ENCODE assay signal across 9 cellular contexts in genomic region chr3:39147711-39148115, GRCh38. TPM values are rescaled to one million over a fixed set of nuclear protein-coding genes. Genes with fewer than 3 reads are reported as not detected.
DNase-seq lines count a peak whose midpoint lies in the region; ATAC-seq and TF ChIP-seq lines count a peak whose summit lies in the region.
"Had no signal": no experiment of that assay in that cellular context is flagged by ENCODE, and none has a peak within 500 bp of the region (broad histone marks: within the 10 kb centered on the region; RNA-seq: fewer than 3 reads in every experiment).

No MANE protein-coding gene starts in this region.

- peaks cover 72% of the 10 kb centered on the region for H3K4me1 Mint-ChIP-seq in neural progenitor cell

- H3K9ac ChIP-seq in SU-DHL-6 (ENCODE audit: low read length) (no peak overlapping the region; the same call in 1 of the 2 replicates), neural progenitor cell (no peak overlapping the region)

- H3K4me2 ChIP-seq in SU-DHL-6 (ENCODE audit: low read depth, low read length, poor library complexity, severe bottlenecking) (peak overlapping the region; percentile 32), neural progenitor cell (no peak overlapping the region)

- TF ChIP-seq CTCF in SU-DHL-6 (IDR thresholded peaks at IDR 0.05; ENCODE audit: insufficient read depth, low read length, poor library complexity, severe bottlenecking) (no peak), neural progenitor cell (IDR thresholded peaks at IDR 0.05) (no peak)

- H2AFZ ChIP-seq in SU-DHL-6 (ENCODE audit: low read depth, low read length, severe bottlenecking): no peak overlapping the region
- H2AFZ ChIP-seq in neural progenitor cell (replicated peaks): no peak overlapping the region

- no peak overlapping the region for H3K4me3 ChIP-seq in SU-DHL-6 (ENCODE audit: insufficient read depth, low read length, poor library complexity, severe bottlenecking)
- H3K4me3 ChIP-seq in effector memory CD4-positive, alpha-beta T cell (ENCODE audit: insufficient read depth, low read depth, low read length, poor library complexity, severe bottlenecking): peak overlapping the region; percentile 36
- H3K4me3 ChIP-seq in neural progenitor cell: no peak overlapping the region

- peaks cover 14% of the 10 kb centered on the region for H3K27me3 Mint-ChIP-seq in neural progenitor cell (ENCODE audit: insufficient read depth, low read depth)

- ATAC-seq in HG02885 (IDR thresholded peaks at IDR 0.05; ENCODE audit: poor library complexity, unreplicated experiment): peak; percentile 28

- H3K9me3 Mint-ChIP-seq in neural progenitor cell: no peaks in the 10 kb centered on the region

- peak overlapping the region; percentile 8; the same call in 1 of the 2 replicates for H3K27ac ChIP-seq in SU-DHL-6 (ENCODE audit: low read depth, low read length)
- peak overlapping the region; percentile 74 for H3K27ac ChIP-seq in effector memory CD4-positive, alpha-beta T cell (ENCODE audit: insufficient read depth, low read length, poor library complexity, severe bottlenecking)
- H3K27ac ChIP-seq in neural progenitor cell: no peak overlapping the region

- H3K79me2 ChIP-seq in SU-DHL-6 (ENCODE audit: insufficient read depth, low read length) (no peaks in the 10 kb centered on the region; the same call in 1 of the 2 replicates), neural progenitor cell (ENCODE audit: low read depth) (peaks cover 23% of the 10 kb centered on the region)

- H3K4me1 ChIP-seq in effector memory CD4-positive, alpha-beta T cell (ENCODE audit: control insufficient read depth, insufficient read depth, low read length, poor library complexity, severe bottlenecking): peaks cover 65% of the 10 kb centered on the region
- peaks cover 23% of the 10 kb centered on the region for H3K4me1 ChIP-seq in neural progenitor cell

- H3K27ac Mint-ChIP-seq in neural progenitor cell: peak overlapping the region; percentile 94

- peak overlapping the region; percentile 76 for H3K4me3 Mint-ChIP-seq in neural progenitor cell

- no peaks in the 10 kb centered on the region for H3K27me3 ChIP-seq in SU-DHL-6 (ENCODE audit: low read length)
- H3K27me3 ChIP-seq in effector memory CD4-positive, alpha-beta T cell (replicated peaks; ENCODE audit: control insufficient read depth, insufficient read depth, low read length, poor library complexity, severe bottlenecking): no peaks in the 10 kb centered on the region
- peaks cover 7% of the 10 kb centered on the region for H3K27me3 ChIP-seq in neural progenitor cell

- H3K9me3 ChIP-seq in SU-DHL-6 (ENCODE audit: insufficient read depth, low read length) (no peaks in the 10 kb centered on the region), neural progenitor cell (ENCODE audit: low read depth) (no peaks in the 10 kb centered on the region)
- H3K9me3 ChIP-seq in effector memory CD4-positive, alpha-beta T cell (ENCODE audit: control insufficient read depth, low read length): no peaks in the 10 kb centered on the region

- no peaks in the 10 kb centered on the region for H3K9me2 ChIP-seq in SU-DHL-6 (replicated peaks; ENCODE audit: insufficient read depth, low read length)

- peaks cover 4% of the 10 kb centered on the region for H3K36me3 Mint-ChIP-seq in neural progenitor cell

- H4K20me1 ChIP-seq in SU-DHL-6 (ENCODE audit: low read depth, low read length) (no peaks in the 10 kb centered on the region), neural progenitor cell (ENCODE audit: low read depth) (peaks cover 30% of the 10 kb centered on the region)

- H3K36me3 ChIP-seq in SU-DHL-6 (ENCODE audit: low read length): no peaks in the 10 kb centered on the region
- H3K36me3 ChIP-seq in effector memory CD4-positive, alpha-beta T cell (ENCODE audit: control insufficient read depth, insufficient read depth, low read length): peaks cover 40% of the 10 kb centered on the region
- H3K36me3 ChIP-seq in neural progenitor cell: no peaks in the 10 kb centered on the region

- no peaks in the 10 kb centered on the region for H3F3A ChIP-seq in SU-DHL-6 (ENCODE audit: insufficient read depth)
- H3F3A ChIP-seq in neural progenitor cell (ENCODE audit: low read depth): peaks cover 24% of the 10 kb centered on the region

- peak; percentile 30 for DNase-seq in activated T-cell treated with anti-CD3 and anti-CD28 coated beads for 48 hours (ENCODE audit: low read depth)
- DNase-seq in activated T-cell treated with anti-CD3 and anti-CD28 coated beads for 4 hours: no peak
- no peak for DNase-seq in effector memory CD4-positive, alpha-beta T cell
- no peak for DNase-seq in neural progenitor cell (ENCODE audit: low spot score)
- no peak for DNase-seq in HPDE6-E6E7 (ENCODE audit: extremely low spot score)
- no peak for DNase-seq in NCI-H526 (lab: John Stamatoyannopoulos, UW)

RNA-seq across cellular contexts. Expression of gene CSRNP1, which starts 5.7 kb away (rescaled TPM):
- 1.9 and 6.5 TPM in 2 replicates for total RNA-seq in neural progenitor cell (ENCODE audit: low replicate concordance)

RNA-seq across cellular contexts. Expression of gene TTC21A, which starts 40.2 kb away (rescaled TPM):
- 1.2 and 2.3 TPM in 2 replicates for total RNA-seq in neural progenitor cell (ENCODE audit: low replicate concordance)

RNA-seq across cellular contexts. Expression of gene GORASP1, which starts 40.3 kb away (rescaled TPM):
- total RNA-seq in neural progenitor cell (ENCODE audit: low replicate concordance): 18.0 and 38.5 TPM in 2 replicates

RNA-seq across cellular contexts. Expression of gene XIRP1, which starts 44.7 kb away (rescaled TPM):
- not detected in 2 replicates for total RNA-seq in neural progenitor cell (ENCODE audit: low replicate concordance)
- total RNA-seq: glomerular endothelial cell had no signal
